Comparison of ENCODE assay signal across 2 cellular contexts in genomic region chr4:149825336-149825735, GRCh38.
TF ChIP-seq lines count a peak whose summit lies in the region.

No MANE protein-coding gene starts in this region.

TF ChIP-seq in GM23338, 12 proteins besides CTCF, POLR2A, EP300 and RAD21:
- TF ChIP-seq REST (IDR thresholded peaks at IDR 0.05; ENCODE audit: unreplicated experiment), result no peak
- no peak for TF ChIP-seq JUNB (IDR thresholded peaks at IDR 0.05; ENCODE audit: unreplicated experiment)
- TF ChIP-seq ZNF114 (CRISPR knock-in tag; IDR thresholded peaks at IDR 0.05), result no peak
- TF ChIP-seq CREB1 (CRISPR knock-in tag; IDR thresholded peaks at IDR 0.05; ENCODE audit: low read depth), result no peak
- TF ChIP-seq POLR2AphosphoS5 (IDR thresholded peaks at IDR 0.05; ENCODE audit: low read depth), result no peak
- no peak for TF ChIP-seq STAT1 (IDR thresholded peaks at IDR 0.05; ENCODE audit: unreplicated experiment)
- TF ChIP-seq ZNF331 (CRISPR knock-in tag; IDR thresholded peaks at IDR 0.05; ENCODE audit: low read depth), result no peak
- no peak for TF ChIP-seq ZNF462 (CRISPR knock-in tag; IDR thresholded peaks at IDR 0.05)
- TF ChIP-seq ETS1 (IDR thresholded peaks at IDR 0.05), result no peak
- TF ChIP-seq EZH2phosphoT487 (IDR thresholded peaks at IDR 0.05; ENCODE audit: unreplicated experiment), result no peak
- no peak for TF ChIP-seq EZH2 (IDR thresholded peaks at IDR 0.05; ENCODE audit: low read depth, unreplicated experiment)
- TF ChIP-seq NANOG (IDR thresholded peaks at IDR 0.05; ENCODE audit: borderline replicate concordance), result no peak
TF ChIP-seq in GM23338: peak in this region for 0.

TF ChIP-seq in H1, 55 proteins besides CTCF, POLR2A, EP300 and RAD21:
- TF ChIP-seq POLR2AphosphoS5 (IDR thresholded peaks at IDR 0.05; ENCODE audit: low read depth, low read length), result no peak
- no peak for TF ChIP-seq GTF2F1 (IDR thresholded peaks at IDR 0.05; ENCODE audit: borderline replicate concordance, low read depth, low read length)
- TF ChIP-seq TCF12 (IDR thresholded peaks at IDR 0.05; ENCODE audit: low read depth, low read length), result no peak
- no peak for TF ChIP-seq E2F6 (IDR thresholded peaks at IDR 0.05)
- TF ChIP-seq GABPA (IDR thresholded peaks at IDR 0.05; ENCODE audit: borderline replicate concordance, insufficient read depth, low read length), result no peak
- no peak for TF ChIP-seq RXRA (IDR thresholded peaks at IDR 0.05; ENCODE audit: insufficient read depth, low read depth, low read length)
- TF ChIP-seq TEAD4 (IDR thresholded peaks at IDR 0.05; ENCODE audit: low read depth, low read length), result no peak
- no peak for TF ChIP-seq HDAC6 (IDR thresholded peaks at IDR 0.05; ENCODE audit: low read depth, low read length)
- no peak for TF ChIP-seq SIRT6 (IDR thresholded peaks at IDR 0.05; ENCODE audit: low read length)
- TF ChIP-seq NANOG (IDR thresholded peaks at IDR 0.05; ENCODE audit: insufficient read depth, low read depth, low read length, poor library complexity, severe bottlenecking), result no peak
- TF ChIP-seq TBP (IDR thresholded peaks at IDR 0.05; ENCODE audit: low read depth, low read length), result no peak
- no peak for TF ChIP-seq KDM5A (IDR thresholded peaks at IDR 0.05; ENCODE audit: low read length)
- no peak for TF ChIP-seq EZH2 (IDR thresholded peaks at IDR 0.05; ENCODE audit: low read depth, low read length, severe bottlenecking)
- no peak for TF ChIP-seq CREB1 (IDR thresholded peaks at IDR 0.05)
- no peak for TF ChIP-seq TAF7 (optimal IDR thresholded peaks at IDR 0.05; ENCODE audit: borderline replicate concordance, low read depth, low read length)
- no peak for TF ChIP-seq CHD2 (IDR thresholded peaks at IDR 0.05; ENCODE audit: low read length)
- TF ChIP-seq CTBP2 (IDR thresholded peaks at IDR 0.05; ENCODE audit: borderline replicate concordance, insufficient read depth, insufficient read length, low read length), result no peak
TF ChIP-seq in H1: peak in this region for 0.
